1 cellular context compared by ENCODE assay signal in genomic region chr6:41208439-41209106, GRCh38.
A peak's percentile ranks its signal among the peaks of the same experiment; 100 is the strongest.
TF ChIP-seq lines count a peak whose summit lies in the region.

No MANE protein-coding gene starts in this region.

TF ChIP-seq in K562, 482 proteins besides CTCF, POLR2A, EP300 and RAD21:
- TF ChIP-seq NR2C2 (CRISPR knock-in tag; IDR thresholded peaks at IDR 0.05): no peak
- TF ChIP-seq NR2C2 (tag; IDR thresholded peaks at IDR 0.05): peak; percentile 42; the same call in 1 of the 2 replicates
- TF ChIP-seq IRF1 (CRISPR knock-in tag; IDR thresholded peaks at IDR 0.05; ENCODE audit: borderline replicate concordance): no peak
- TF ChIP-seq NR2C1 (IDR thresholded peaks at IDR 0.05): peak; percentile 79
- peak; percentile 78 for TF ChIP-seq NR2C1 (tag; IDR thresholded peaks at IDR 0.05)
- no peak for TF ChIP-seq RBM25 (IDR thresholded peaks at IDR 0.05; ENCODE audit: low read depth, low read length, severe bottlenecking)
- TF ChIP-seq KLF6 (CRISPR knock-in tag; IDR thresholded peaks at IDR 0.05; ENCODE audit: borderline replicate concordance): no peak
